26 cellular contexts compared by ENCODE assay signal in the genomic region with DNA sequence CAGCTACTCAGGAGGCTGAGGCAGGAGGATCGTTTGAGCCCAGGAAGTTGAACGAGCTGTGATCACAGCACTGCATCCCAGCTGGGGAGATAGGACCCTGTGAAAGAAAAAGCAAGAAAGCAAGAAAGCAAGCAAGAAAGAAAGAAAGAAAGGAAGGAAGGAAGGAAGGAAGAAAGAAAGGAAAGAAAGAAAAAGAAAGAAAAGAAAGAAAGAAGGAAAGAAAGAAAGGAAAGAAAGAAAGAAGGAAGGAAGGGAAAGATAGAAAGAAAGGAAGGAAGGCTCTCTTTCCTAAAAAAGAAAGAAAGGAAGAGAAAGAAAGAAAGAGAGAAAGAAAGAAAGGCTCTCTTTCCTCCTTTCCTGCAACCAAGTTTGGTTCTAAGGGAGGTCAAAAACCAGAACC.
"Had no signal": no experiment of that assay in that cellular context is flagged by ENCODE, and none has a peak within 500 bp of the region (broad histone marks: within the 10 kb centered on the region; RNA-seq: fewer than 3 reads in every experiment).

No MANE protein-coding gene starts in this region.

- H3K27ac ChIP-seq: esophagus muscularis mucosa, foreskin keratinocyte, heart right ventricle, lower lobe of right lung, ovary, psoas muscle, sigmoid colon, thyroid gland, vagina had no signal

- H3K4me1 ChIP-seq: lower lobe of right lung, psoas muscle, vagina had no signal

- FAIRE-seq: colon had no signal

- H3K27me3 ChIP-seq: esophagus muscularis mucosa, foreskin keratinocyte, heart right ventricle, ovary, sigmoid colon, thyroid gland, vagina had no signal

- H3K4me3 ChIP-seq: esophagus muscularis mucosa, heart right ventricle, lower lobe of right lung, ovary, psoas muscle, sigmoid colon, thyroid gland, vagina had no signal

- H3K9me3 ChIP-seq: lower lobe of right lung, ovary, psoas muscle, thyroid gland, vagina had no signal

- H3K9me3 Mint-ChIP-seq: natural killer cell had no signal

- H3K36me3 ChIP-seq: esophagus muscularis mucosa, heart right ventricle, lower lobe of right lung, ovary, sigmoid colon, thyroid gland, vagina had no signal

- H3K27ac Mint-ChIP-seq: endodermal cell; natural killer cell; stimulated activated naive CD8-positive, alpha-beta T cell treated with anti-CD3 and anti-CD28 coated beads, Interleukin-15, amount 100 ng/mL, for 72 hours had no signal

- DNase-seq: effector CD8-positive, alpha-beta T cell; endodermal cell; foreskin keratinocyte; glutamatergic neuron; heart right ventricle; hippocampal formation; islet precursor cell; kidney glomerular epithelial cell; left colon; left ventricle myocardium superior; lower lobe of right lung; natural killer cell; occipital lobe; ovary; posterior cingulate gyrus; psoas muscle; right cardiac atrium; sigmoid colon; stimulated activated CD4-positive, alpha-beta T cell treated with anti-CD3 and anti-CD28 coated beads, Interleukin-4, amount 100 ng/mL, for 4 hours; stimulated activated naive CD4-positive, alpha-beta T cell; stimulated activated naive CD8-positive, alpha-beta T cell treated with anti-CD3 and anti-CD28 coated beads, Interleukin-15, amount 100 ng/mL, for 72 hours; thyroid gland; trophoblast cell had no signal

- H3K36me3 Mint-ChIP-seq: natural killer cell had no signal

- ATAC-seq: foreskin keratinocyte; heart right ventricle; left colon; left ventricle myocardium superior; lower lobe of right lung; natural killer cell; psoas muscle; right cardiac atrium; stimulated activated naive CD8-positive, alpha-beta T cell treated with anti-CD3 and anti-CD28 coated beads, Interleukin-15, amount 100 ng/mL, for 72 hours had no signal

- H3K4me3 Mint-ChIP-seq: endodermal cell; natural killer cell; stimulated activated naive CD8-positive, alpha-beta T cell treated with anti-CD3 and anti-CD28 coated beads, Interleukin-15, amount 100 ng/mL, for 72 hours had no signal
